Comparison of ENCODE assay signal across 25 cellular contexts in the genomic region with DNA sequence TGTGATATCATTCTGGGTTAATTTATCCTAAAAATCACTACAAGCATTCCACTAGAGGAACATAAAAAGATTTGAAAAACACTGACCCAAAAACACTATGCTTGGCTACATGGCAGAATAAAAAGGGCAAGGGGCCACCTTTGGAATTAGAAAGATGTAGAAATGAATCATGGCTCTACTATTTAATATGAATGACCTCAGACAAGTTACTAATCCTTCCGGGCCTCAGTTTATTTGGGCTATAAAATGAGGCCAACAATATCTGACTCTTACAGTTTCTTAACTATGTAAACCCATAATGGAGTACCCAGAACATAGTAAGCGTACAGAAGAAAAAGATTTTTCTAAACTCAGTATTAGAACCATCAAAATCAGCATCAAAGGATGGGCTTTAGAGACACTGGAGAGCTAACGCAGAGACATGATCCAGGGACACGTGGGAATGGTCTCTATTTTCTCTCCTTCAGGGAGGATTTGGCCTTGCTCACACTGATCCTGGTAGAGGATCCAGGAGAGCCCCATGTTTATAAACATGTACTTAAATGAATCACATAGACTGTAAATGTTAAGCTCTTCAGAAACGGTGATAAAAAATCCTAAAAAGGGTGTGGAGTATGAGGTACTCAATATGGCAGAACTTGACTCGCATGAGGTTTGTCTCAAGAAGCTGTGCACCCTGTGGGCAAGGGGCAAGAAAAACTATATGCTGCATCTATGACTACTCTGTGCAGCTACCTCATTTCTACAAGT.
DNase-seq lines count a peak whose midpoint lies in the region; ATAC-seq and TF ChIP-seq lines count a peak whose summit lies in the region.
"Had no signal": no experiment of that assay in that cellular context is flagged by ENCODE, and none has a peak within 500 bp of the region (broad histone marks: within the 10 kb centered on the region; RNA-seq: fewer than 3 reads in every experiment).

No MANE protein-coding gene starts in this region.

- no peaks in the 10 kb centered on the region for H4K20me1 ChIP-seq in osteoblast (ENCODE audit: insufficient read depth, low read length)

- H2AFZ ChIP-seq in osteoblast (ENCODE audit: low read length), result no peak overlapping the region

- no peaks in the 10 kb centered on the region for H3K79me2 ChIP-seq in osteoblast (ENCODE audit: insufficient read depth, low read length)

- H3K4me3 Mint-ChIP-seq in chondrocyte (ENCODE audit: unreplicated experiment), result no peak overlapping the region
- H3K4me3 Mint-ChIP-seq: activated naive CD4-positive, alpha-beta T cell treated with anti-CD3 and anti-CD28 coated beads for 36 hours; activated T-helper 1 cell treated with anti-CD3 and anti-CD28 coated beads, Interleukin-12 subunit alpha, Interleukin-12 subunit beta, Interleukin-2, Interleukin-4 antibody, amounts not matched to agents 30 ng/mL and 10 ng/mL and 1 ng/mL, durations not matched to agents 14 hours and 24 hours and 36 hours; nephron; stimulated activated naive B cell treated with anti-CD40 and anti-IgM and Interleukin-4, amounts not matched to agents 10 μg/mL and 1 μg/mL and 100 μg/mL, for 72 hours had no signal

- H3K4me3 ChIP-seq in thoracic aorta (no peak overlapping the region), osteoblast (ENCODE audit: insufficient read depth, low read length) (no peak overlapping the region)
- H3K4me3 ChIP-seq: breast epithelium, ovary, right lobe of liver, suprapubic skin had no signal

- H3K27me3 Mint-ChIP-seq in chondrocyte (ENCODE audit: low read depth), result no peaks in the 10 kb centered on the region

- H3K4me1 Mint-ChIP-seq in chondrocyte (ENCODE audit: low read depth), result peaks cover 17% of the 10 kb centered on the region
- H3K4me1 Mint-ChIP-seq: stimulated activated naive B cell treated with anti-CD40 and anti-IgM and Interleukin-4, amounts not matched to agents 10 μg/mL and 1 μg/mL and 100 μg/mL, for 72 hours had no signal

- ATAC-seq in thoracic aorta (ENCODE audit: insufficient number of reproducible peaks, low FRiP score, low read depth) (peak; percentile 36), GM21360 (IDR thresholded peaks at IDR 0.05; ENCODE audit: unreplicated experiment) (no peak)
- ATAC-seq: right lobe of liver; stimulated activated naive B cell treated with anti-CD40 and anti-IgM and Interleukin-4, amounts not matched to agents 10 μg/mL and 1 μg/mL and 100 μg/mL, for 72 hours had no signal

- no peak for TF ChIP-seq CTCF in chondrocyte (IDR thresholded peaks at IDR 0.05)
- TF ChIP-seq CTCF in thoracic aorta (IDR thresholded peaks at IDR 0.05), result no peak
- no peak for TF ChIP-seq CTCF in osteoblast (IDR thresholded peaks at IDR 0.05; ENCODE audit: extremely low read depth, low read depth, low read length)

- peaks cover 11% of the 10 kb centered on the region for H3K36me3 Mint-ChIP-seq in chondrocyte (ENCODE audit: low read depth)
- H3K36me3 Mint-ChIP-seq: stimulated activated naive B cell treated with anti-CD40 and anti-IgM and Interleukin-4, amounts not matched to agents 10 μg/mL and 1 μg/mL and 100 μg/mL, for 72 hours had no signal

- H3K36me3 ChIP-seq in thoracic aorta, result no peaks in the 10 kb centered on the region
- H3K36me3 ChIP-seq in osteoblast (ENCODE audit: insufficient read depth, low read length), result no peaks in the 10 kb centered on the region
- H3K36me3 ChIP-seq: breast epithelium, ovary, right lobe of liver, suprapubic skin had no signal

- H3K4me1 ChIP-seq in thoracic aorta (ENCODE audit: control insufficient read depth in 1 of 2, low read depth in 2 of 2), result peaks cover 0 to 12% of the 10 kb centered on the region in 2 donors
- H3K4me1 ChIP-seq in osteoblast (ENCODE audit: insufficient read depth, low read length), result peaks cover 13% of the 10 kb centered on the region
- H3K4me1 ChIP-seq: breast epithelium, right lobe of liver had no signal

- peaks cover 16% of the 10 kb centered on the region for H3K9me3 Mint-ChIP-seq in chondrocyte (ENCODE audit: low read depth)

- H3K9me3 ChIP-seq in thoracic aorta (peaks cover 3% of the 10 kb centered on the region), osteoblast (ENCODE audit: low read depth, low read length) (no peaks in the 10 kb centered on the region)
- H3K9me3 ChIP-seq: breast epithelium, ovary, right lobe of liver, suprapubic skin had no signal

- no peak overlapping the region for H3K4me2 ChIP-seq in osteoblast (ENCODE audit: insufficient read depth, low read length)

- H3K27ac ChIP-seq in thoracic aorta (peak overlapping the region in 1 of 2 donors; percentile 33), osteoblast (ENCODE audit: low read depth, low read length) (no peak overlapping the region)
- H3K27ac ChIP-seq: breast epithelium, ovary, right lobe of liver, suprapubic skin had no signal

- DNase-seq in HCEC 1CT (peak; percentile 70), chondrocyte (ENCODE audit: low spot score) (no peak), glomerular visceral epithelial cell (ENCODE audit: extremely low spot score) (peak; percentile 13), thoracic aorta (ENCODE audit: low spot score) (no peak), putamen (ENCODE audit: low spot score) (no peak), osteoblast (ENCODE audit: insufficient read length, low spot score, missing footprints) (no peak)
- DNase-seq: activated CD4-positive, alpha-beta T cell treated with anti-CD3 and anti-CD28 coated beads, Interleukin-2, amount 50 U/mL, for 4 hours; activated naive CD4-positive, alpha-beta T cell treated with anti-CD3 and anti-CD28 coated beads for 36 hours; cortex of kidney; DND-41; glutamatergic neuron; kidney glomerular epithelial cell; NCI-H1105; NCI-H2081; NCI-H748 treated with DMSO at 0.1 percent for 48 hours; ovary; right lobe of liver; RPMI8226; stimulated activated CD4-positive, alpha-beta T cell treated with anti-CD3 and anti-CD28 coated beads, Interleukin-4, amount 100 ng/mL, for 24 hours; stimulated activated naive B cell treated with anti-CD40 and anti-IgM and Interleukin-4, amounts not matched to agents 10 μg/mL and 1 μg/mL and 100 μg/mL, for 72 hours had no signal

- H3K27ac Mint-ChIP-seq in chondrocyte (ENCODE audit: unreplicated experiment), result peak overlapping the region; percentile 34
- H3K27ac Mint-ChIP-seq: activated naive CD4-positive, alpha-beta T cell treated with anti-CD3 and anti-CD28 coated beads for 36 hours; activated T-helper 1 cell treated with anti-CD3 and anti-CD28 coated beads, Interleukin-12 subunit alpha, Interleukin-12 subunit beta, Interleukin-2, Interleukin-4 antibody, amounts not matched to agents 30 ng/mL and 10 ng/mL and 1 ng/mL, durations not matched to agents 14 hours and 24 hours and 36 hours; nephron; stimulated activated naive B cell treated with anti-CD40 and anti-IgM and Interleukin-4, amounts not matched to agents 10 μg/mL and 1 μg/mL and 100 μg/mL, for 72 hours had no signal

- H3K27me3 ChIP-seq in thoracic aorta (replicated peaks; ENCODE audit: insufficient read depth) (no peaks in the 10 kb centered on the region), osteoblast (ENCODE audit: insufficient read depth, low read length) (no peaks in the 10 kb centered on the region)
- H3K27me3 ChIP-seq: breast epithelium, ovary, right lobe of liver, suprapubic skin had no signal

Comparison
In these comparisons a context has a peak if more than half of its experiments do, and no peak if none do; other contexts are left out.
1. DNase-seq: peak in HCEC 1CT (single experiment) and glomerular visceral epithelial cell (single experiment); none in chondrocyte (single experiment), thoracic aorta (single experiment), putamen (single experiment) and osteoblast (single experiment).